Comparison of ENCODE assay signal across 8 cellular contexts in the genomic region with DNA sequence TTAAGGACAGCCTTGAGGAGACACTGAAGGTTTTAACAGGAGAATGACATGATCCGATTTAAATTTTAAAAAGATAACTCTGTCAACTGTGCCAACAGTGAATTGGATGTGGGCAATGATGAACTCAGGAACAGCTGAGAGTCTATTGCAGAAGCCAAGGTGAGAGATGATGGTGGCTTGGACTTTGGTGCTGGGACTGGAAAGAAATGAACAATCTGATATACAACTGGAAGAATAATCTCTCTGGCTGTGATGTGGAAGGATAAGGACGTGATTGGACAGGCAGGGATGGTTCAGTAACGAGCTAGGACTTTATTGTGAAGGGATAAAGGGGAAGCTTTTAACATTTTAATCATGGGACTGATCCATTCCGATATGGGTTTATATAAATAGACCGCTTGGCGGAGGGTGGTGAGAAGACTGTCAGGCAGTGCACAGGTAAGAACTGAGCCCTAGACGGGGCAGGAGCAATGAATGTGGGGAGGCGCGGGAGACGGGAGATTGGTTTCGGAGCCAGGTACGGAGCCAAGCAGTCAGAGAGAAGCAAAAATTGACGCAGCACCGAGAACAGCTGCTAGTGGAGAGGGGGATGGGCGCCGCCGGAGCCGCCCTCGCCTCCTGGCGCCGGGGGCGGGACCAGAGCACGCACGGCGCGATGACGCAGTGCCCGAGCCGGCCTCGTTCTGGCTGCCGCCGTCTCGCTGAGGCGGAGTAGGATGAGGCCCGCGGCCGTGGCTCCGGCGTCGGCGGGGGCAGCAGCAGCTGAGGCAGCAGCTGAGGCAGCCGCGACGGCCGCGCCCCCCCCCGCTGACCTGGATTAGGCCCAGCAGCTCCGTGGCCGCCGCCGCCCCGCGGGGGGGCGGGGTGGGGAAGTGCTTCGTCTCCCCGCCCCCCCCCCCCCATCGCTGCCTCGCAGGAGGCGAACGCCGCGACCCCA. TPM values are rescaled to one million over a fixed set of nuclear protein-coding genes. Genes with fewer than 3 reads are reported as not detected.
A peak's percentile ranks its signal among the peaks of the same experiment; 100 is the strongest.
DNase-seq lines count a peak whose midpoint lies in the region; ATAC-seq and TF ChIP-seq lines count a peak whose summit lies in the region.

A gene with protein sequence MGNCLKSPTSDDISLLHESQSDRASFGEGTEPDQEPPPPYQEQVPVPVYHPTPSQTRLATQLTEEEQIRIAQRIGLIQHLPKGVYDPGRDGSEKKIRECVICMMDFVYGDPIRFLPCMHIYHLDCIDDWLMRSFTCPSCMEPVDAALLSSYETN (plus strand): TSS at position 663 of the 937 bp plus-strand sequence. CDS start 484 bp downstream, outside the sequence.

- TF ChIP-seq CTCF in A673 (conservative IDR thresholded peaks at IDR 0.05; ENCODE audit: low read depth, low read length) = no peak
- no peak for TF ChIP-seq CTCF in WERI-Rb-1 (IDR thresholded peaks at IDR 0.05; ENCODE audit: low read depth, low read length)
- no peak for TF ChIP-seq CTCF in breast epithelium (IDR thresholded peaks at IDR 0.05)

- TF ChIP-seq POLR2A in breast epithelium (IDR thresholded peaks at IDR 0.05) = peak; percentile 78

- H3K9ac ChIP-seq in iPS-20b (ENCODE audit: low read depth, low read length) = peak within 1 kb of the TSS; percentile 91

- POLR2A ChIA-PET in A673 (lab: Charles Lee; ENCODE audit: low non-redundant PET) = no interaction called here

- H3K4me1 ChIP-seq in A673 (ENCODE audit: insufficient read depth, low read length, poor library complexity, severe bottlenecking) = peaks cover 24% of the 10 kb centered on the region
- peaks cover 0 to 9% of the 10 kb centered on the region in 2 donors for H3K4me1 ChIP-seq in breast epithelium
- peaks cover 2% of the 10 kb centered on the region; the same call in 1 of the 2 replicates for H3K4me1 ChIP-seq in iPS-20b (ENCODE audit: insufficient read depth, low read length)

- H3K9me3 ChIP-seq in A673 (ENCODE audit: low read depth, low read length, poor library complexity, severe bottlenecking) (no peaks in the 10 kb centered on the region), WERI-Rb-1 (ENCODE audit: severe bottlenecking) (no peaks in the 10 kb centered on the region), breast epithelium (no peaks in the 10 kb centered on the region), iPS-20b (ENCODE audit: insufficient read depth, low read depth, low read length) (no peaks in the 10 kb centered on the region)

- CTCF ChIA-PET in A673 (lab: Charles Lee) = no interaction called here

- H3K4me3 ChIP-seq in A673 (ENCODE audit: low read depth, low read length, poor library complexity, severe bottlenecking) = peak within 1 kb of the TSS; percentile 93
- H3K4me3 ChIP-seq in WERI-Rb-1 (ENCODE audit: low read depth, low read length) = peak within 1 kb of the TSS; percentile 98
- H3K4me3 ChIP-seq in breast epithelium = peak within 1 kb of the TSS; percentile 92 to 98 (median 95)
- peak within 1 kb of the TSS; percentile 98 for H3K4me3 ChIP-seq in iPS-20b (ENCODE audit: low read length)
- H3K4me3 ChIP-seq in skin epidermis = peak within 1 kb of the TSS; percentile 79 to 100 (median 98)

- no TSS peak for BruUV-seq in A673 (replicated peaks; lab: Mats Ljungman, UMichigan)

- intact Hi-C loops in A673 (cut with micrococcal nuclease; ENCODE audit: unreplicated experiment) (no loop called here), breast epithelium (cut with DNase I; ENCODE audit: low total_unique reads) (no loop called here)

- ATAC-seq in GM18868 (IDR thresholded peaks at IDR 0.05; ENCODE audit: unreplicated experiment) (peak; percentile 76), HG03103 (IDR thresholded peaks at IDR 0.05; ENCODE audit: low read depth, unreplicated experiment) (peak; percentile 74)

- peak within 1 kb of the TSS; percentile 86 for H3K27ac ChIP-seq in A673 (ENCODE audit: low read depth, low read length, poor library complexity, severe bottlenecking)
- peak within 1 kb of the TSS; percentile 93 for H3K27ac ChIP-seq in WERI-Rb-1
- peak within 1 kb of the TSS; percentile 99 for H3K27ac ChIP-seq in breast epithelium
- peak within 1 kb of the TSS; percentile 96 for H3K27ac ChIP-seq in iPS-20b (ENCODE audit: low read length)
- H3K27ac ChIP-seq in skin epidermis = peak within 1 kb of the TSS; percentile 75 to 99 (median 97)

- H3K36me3 ChIP-seq in A673 (ENCODE audit: insufficient read depth, low read length, poor library complexity, severe bottlenecking) (no peaks in the 10 kb centered on the region), WERI-Rb-1 (peaks cover 14% of the 10 kb centered on the region), breast epithelium (no peaks in the 10 kb centered on the region), iPS-20b (ENCODE audit: insufficient read depth, low read depth, low read length) (no peaks in the 10 kb centered on the region)

- H3K27me3 ChIP-seq in A673 (replicated peaks; ENCODE audit: insufficient read depth, low read depth, low read length, poor library complexity) (no peaks in the 10 kb centered on the region), WERI-Rb-1 (ENCODE audit: insufficient read depth, low read depth, severe bottlenecking) (no peaks in the 10 kb centered on the region), breast epithelium (no peaks in the 10 kb centered on the region), iPS-20b (ENCODE audit: insufficient read depth, low read length) (peaks cover 11% of the 10 kb centered on the region; the same call in 1 of the 2 replicates)

- DNase-seq in A673 (ENCODE audit: low spot score) (peak; percentile 93), NCI-H2171 treated with DMSO at 0.1 percent for 48 hours (lab: John Stamatoyannopoulos, UW) (peak; percentile 91), WERI-Rb-1 (peak; percentile 94), breast epithelium (ENCODE audit: low spot score in 2 of 2) (peak; percentile 90 to 91)

RNA-seq across cellular contexts. Expression of the gene that starts here (rescaled TPM):
- 59.9 and 67.5 TPM in 2 replicates for total RNA-seq in A673 (2021)
- total RNA-seq in breast epithelium = 100 to 1,000 TPM in 1 of 3 donors, 10 to 100 TPM in 2; 96.0 to 100 (median 96.9) TPM

Comparison
In these comparisons a context has a peak if more than half of its experiments do, and no peak if none do; other contexts are left out.
1. Peak in every context shown above with its lines: DNase-seq, ATAC-seq, H3K4me3 ChIP-seq and H3K27ac ChIP-seq.